ENCODE assay signal across 10 cellular contexts in genomic region chr2:144215701-144216675, GRCh38.
DNase-seq lines count a peak whose midpoint lies in the region; ATAC-seq and TF ChIP-seq lines count a peak whose summit lies in the region.
"Had no signal": no experiment of that assay in that cellular context is flagged by ENCODE, and none has a peak within 500 bp of the region (broad histone marks: within the 10 kb centered on the region; RNA-seq: fewer than 3 reads in every experiment).

No MANE protein-coding gene starts in this region.

- POLR2A ChIA-PET in PC-3 (lab: Charles Lee; ENCODE audit: unreplicated experiment), result interaction anchor here (0.6 kb wide), 1 partner anchor 76 kb away, joined by 8 read pairs; no protein-coding TSS in a partner anchor

- H2AFZ ChIP-seq in PC-3 (ENCODE audit: low read length), result peak overlapping the region; percentile 27; the same call in 1 of the 2 replicates

- peaks cover 18% of the 10 kb centered on the region for H3K4me1 Mint-ChIP-seq in activated naive CD4-positive, alpha-beta T cell treated with anti-CD3 and anti-CD28 coated beads, Interleukin-2, amount 10 ng/mL, durations not matched to agents 7 days and 5 days
- peaks cover 47% of the 10 kb centered on the region for H3K4me1 Mint-ChIP-seq in stimulated activated naive CD8-positive, alpha-beta T cell treated with anti-CD3 and anti-CD28 coated beads, Interleukin-15, amount 100 ng/mL, for 72 hours

- H3F3A ChIP-seq in PC-3 (ENCODE audit: low read length, unreplicated experiment), result no peaks in the 10 kb centered on the region

- H3K9me3 Mint-ChIP-seq in activated naive CD4-positive, alpha-beta T cell treated with anti-CD3 and anti-CD28 coated beads, Interleukin-2, amount 10 ng/mL, durations not matched to agents 7 days and 5 days, result no peaks in the 10 kb centered on the region
- H3K9me3 Mint-ChIP-seq in stimulated activated naive CD8-positive, alpha-beta T cell treated with anti-CD3 and anti-CD28 coated beads, Interleukin-15, amount 100 ng/mL, for 72 hours, result no peaks in the 10 kb centered on the region

- no peaks in the 10 kb centered on the region for H3K79me2 ChIP-seq in PC-3 (ENCODE audit: low read length)

- no peaks in the 10 kb centered on the region for H3K36me3 ChIP-seq in PC-3 (ENCODE audit: low read depth, low read length)

- TF ChIP-seq CTCF in PC-3 (conservative IDR thresholded peaks at IDR 0.05; ENCODE audit: low read depth, low read length), result no peak

- no peak overlapping the region for H3K4me3 Mint-ChIP-seq in activated naive CD4-positive, alpha-beta T cell treated with anti-CD3 and anti-CD28 coated beads, Interleukin-2, amount 10 ng/mL, durations not matched to agents 7 days and 5 days
- H3K4me3 Mint-ChIP-seq in stimulated activated naive CD8-positive, alpha-beta T cell treated with anti-CD3 and anti-CD28 coated beads, Interleukin-15, amount 100 ng/mL, for 72 hours, result peak overlapping the region; percentile 68 to 72

- H3K27ac ChIP-seq in PC-3 (ENCODE audit: low read length), result no peak overlapping the region

- no peaks in the 10 kb centered on the region for H3K9me3 ChIP-seq in PC-3 (ENCODE audit: low read length)

- H3K27me3 Mint-ChIP-seq in activated naive CD4-positive, alpha-beta T cell treated with anti-CD3 and anti-CD28 coated beads, Interleukin-2, amount 10 ng/mL, durations not matched to agents 7 days and 5 days, result no peaks in the 10 kb centered on the region
- no peaks in the 10 kb centered on the region for H3K27me3 Mint-ChIP-seq in stimulated activated naive CD8-positive, alpha-beta T cell treated with anti-CD3 and anti-CD28 coated beads, Interleukin-15, amount 100 ng/mL, for 72 hours

- no peaks in the 10 kb centered on the region for H4K20me1 ChIP-seq in PC-3 (ENCODE audit: low read length)

- no TSS peak for BruUV-seq in PC-3 (replicated peaks; lab: Mats Ljungman, UMichigan)

- peaks cover 16% of the 10 kb centered on the region for H3K4me1 ChIP-seq in PC-3 (ENCODE audit: insufficient read depth, low read length)

- H3K9me2 ChIP-seq in PC-3 (replicated peaks; ENCODE audit: low read length), result no peaks in the 10 kb centered on the region

- intact Hi-C loops in PC-3 (cut with micrococcal nuclease), result no loop called here

- no peak overlapping the region for H3K4me3 ChIP-seq in PC-3 (ENCODE audit: low read length)

- CTCF ChIA-PET in activated naive CD4-positive, alpha-beta T cell treated with anti-CD3 and anti-CD28 coated beads, Interleukin-2, amount 10 ng/mL, durations not matched to agents 7 days and 5 days (lab: Charles Lee), result no interaction called here
- CTCF ChIA-PET in PC-3 (lab: Charles Lee), result no interaction called here

- H3K27ac Mint-ChIP-seq in activated naive CD4-positive, alpha-beta T cell treated with anti-CD3 and anti-CD28 coated beads, Interleukin-2, amount 10 ng/mL, durations not matched to agents 7 days and 5 days, result peak overlapping the region; percentile 19
- peak overlapping the region; percentile 72 to 94 for H3K27ac Mint-ChIP-seq in stimulated activated naive CD8-positive, alpha-beta T cell treated with anti-CD3 and anti-CD28 coated beads, Interleukin-15, amount 100 ng/mL, for 72 hours

- DNase-seq in activated naive CD4-positive, alpha-beta T cell treated with anti-CD3 and anti-CD28 coated beads, Interleukin-2, amount 10 ng/mL, durations not matched to agents 7 days and 5 days, result no peak
- no peak for DNase-seq in activated naive CD4-positive, alpha-beta T cell treated with Interleukin-2 at 50 U/mL for 16 hours
- DNase-seq in PC-3, result no peak
- DNase-seq in stimulated activated naive CD8-positive, alpha-beta T cell treated with anti-CD3 and anti-CD28 coated beads, Interleukin-15, amount 100 ng/mL, for 72 hours, result no peak
- DNase-seq in NCI-H2227 treated with DMSO at 0.1 percent for 48 hours (lab: John Stamatoyannopoulos, UW), result no peak
- DNase-seq in NCI-H1105 treated with DMSO at 0.1 percent for 48 hours (lab: John Stamatoyannopoulos, UW), result no peak
- DNase-seq in DMS79 treated with DMSO at 0.1 percent for 48 hours (lab: John Stamatoyannopoulos, UW), result no peak
- DNase-seq: NCI-H1092 treated with DMSO at 0.1 percent for 48 hours, occipital lobe had no signal

- no peaks in the 10 kb centered on the region for H3K27me3 ChIP-seq in PC-3 (ENCODE audit: low read length)

- ATAC-seq in HG02870 (IDR thresholded peaks at IDR 0.05; ENCODE audit: unreplicated experiment) (peak; percentile 53), PC-3 (no peak; the same call in 1 of the 2 replicates)
- peak; percentile 82 for ATAC-seq in stimulated activated naive CD8-positive, alpha-beta T cell treated with anti-CD3 and anti-CD28 coated beads, Interleukin-15, amount 100 ng/mL, for 72 hours

- no peak overlapping the region for H3K4me2 ChIP-seq in PC-3 (ENCODE audit: low read length)

- no peak overlapping the region for H3K9ac ChIP-seq in PC-3 (ENCODE audit: low read length)

- no peaks in the 10 kb centered on the region for H3K36me3 Mint-ChIP-seq in activated naive CD4-positive, alpha-beta T cell treated with anti-CD3 and anti-CD28 coated beads, Interleukin-2, amount 10 ng/mL, durations not matched to agents 7 days and 5 days
